15 cellular contexts compared by ENCODE assay signal in genomic region chr1:78641558-78641957, GRCh38. TPM values are rescaled to one million over a fixed set of nuclear protein-coding genes. Genes with fewer than 3 reads are reported as not detected.
DNase-seq lines count a peak whose midpoint lies in the region; ATAC-seq and TF ChIP-seq lines count a peak whose summit lies in the region.
"Had no signal": no experiment of that assay in that cellular context is flagged by ENCODE, and none has a peak within 500 bp of the region (broad histone marks: within the 10 kb centered on the region; RNA-seq: fewer than 3 reads in every experiment).

No MANE protein-coding gene starts in this region.

- H3K9me3 ChIP-seq in MM.1S (replicated peaks; ENCODE audit: insufficient read depth, low read length) (0 out of 2 replicates have a peak, but pooled peaks cover 3% of the 10 kb centered on the region), heart left ventricle (peaks cover 0 to 7% (median 0%) of the 10 kb centered on the region in 12 donors)
- H3K9me3 ChIP-seq: HAP-1 had no signal

- no peak overlapping the region for H3K9ac ChIP-seq in MM.1S (ENCODE audit: low read length)
- H3K9ac ChIP-seq: BLaER1 treated with 17β-estradiol and CSF1 and Interleukin-3, amounts not matched to agents 10 nM and 100 nM had no signal

- WGBS in heart left ventricle, 4 donors = 85 to 93% (median 90%) methylated on average over 4 of the region's 4 CpGs

- H3K4me2 ChIP-seq in MM.1S (ENCODE audit: low read depth, low read length) = no peak overlapping the region

- H3K4me1 ChIP-seq in MM.1S (ENCODE audit: low read length) (peaks cover 6% of the 10 kb centered on the region; the same call in 1 of the 2 replicates), heart left ventricle (peaks cover 0 to 21% (median 2%) of the 10 kb centered on the region in 12 donors)
- H3K4me1 ChIP-seq: HAP-1 had no signal

- H3K4me3 ChIP-seq in MM.1S (ENCODE audit: low read length) (no peak overlapping the region), heart left ventricle (no peak overlapping the region)
- H3K4me3 ChIP-seq: BLaER1 treated with 17β-estradiol and CSF1 and Interleukin-3, amounts not matched to agents 10 nM and 100 nM; HAP-1 had no signal

- H2AFZ ChIP-seq in MM.1S (ENCODE audit: low read length) = no peak overlapping the region

- peak; percentile 48 for ATAC-seq in GM18502 (IDR thresholded peaks at IDR 0.05; ENCODE audit: poor library complexity, unreplicated experiment)
- peak; percentile 47 for ATAC-seq in GM18868 (IDR thresholded peaks at IDR 0.05; ENCODE audit: unreplicated experiment)
- peak; percentile 39 for ATAC-seq in HG02852 (IDR thresholded peaks at IDR 0.05; ENCODE audit: unreplicated experiment)
- ATAC-seq in heart left ventricle = no peak

- H3K79me2 ChIP-seq in MM.1S (ENCODE audit: low read length) = no peaks in the 10 kb centered on the region

- H3K27me3 ChIP-seq in MM.1S (replicated peaks; ENCODE audit: insufficient read depth, low read length) (no peaks in the 10 kb centered on the region), heart left ventricle (no peaks in the 10 kb centered on the region)
- H3K27me3 ChIP-seq: BLaER1 treated with 17β-estradiol and CSF1 and Interleukin-3, amounts not matched to agents 10 nM and 100 nM had no signal

- H3K36me3 ChIP-seq in MM.1S (replicated peaks; ENCODE audit: insufficient read depth, low read length) (no peaks in the 10 kb centered on the region), heart left ventricle (peaks cover 0 to 66% (median 16%) of the 10 kb centered on the region in 9 donors)
- H3K36me3 ChIP-seq: BLaER1 treated with 17β-estradiol and CSF1 and Interleukin-3, amounts not matched to agents 10 nM and 100 nM; HAP-1 had no signal

- TF ChIP-seq CTCF in MM.1S (IDR thresholded peaks at IDR 0.05; ENCODE audit: low read length) (no peak), heart left ventricle (IDR thresholded peaks at IDR 0.05) (no peak)

- H3K27ac ChIP-seq in MM.1S (ENCODE audit: low read length) = no peak overlapping the region
- H3K27ac ChIP-seq in heart left ventricle = no peak overlapping the region
- no peak overlapping the region for H3K27ac ChIP-seq in caudate nucleus (ENCODE audit: low read depth, low read length)
- H3K27ac ChIP-seq: BLaER1 treated with 17β-estradiol and CSF1 and Interleukin-3, amounts not matched to agents 10 nM and 100 nM; HL-60 had no signal

- 0 out of 2 replicates have a peak, but pooled peaks cover 4% of the 10 kb centered on the region for H3F3A ChIP-seq in MM.1S (ENCODE audit: insufficient read depth, low read length)

- intact Hi-C loops in heart left ventricle (cut with DNase I) = no loop called here

- H3K9me2 ChIP-seq in MM.1S (replicated peaks; ENCODE audit: insufficient read depth, low read length) = no peaks in the 10 kb centered on the region

- H4K20me1 ChIP-seq in MM.1S (ENCODE audit: insufficient read depth, low read length) = no peaks in the 10 kb centered on the region
- H4K20me1 ChIP-seq: BLaER1 treated with 17β-estradiol and CSF1 and Interleukin-3, amounts not matched to agents 10 nM and 100 nM had no signal

- TF ChIP-seq POLR2A in heart left ventricle (IDR thresholded peaks at IDR 0.05) = no peak

- DNase-seq in MM.1S (peak; percentile 65), heart left ventricle (no peak), caudate nucleus (lab: John Stamatoyannopoulos, UW) (no peak), retina (no peak)
- DNase-seq: ACHN; CD4-positive, CD25-positive, alpha-beta regulatory T cell; DMS53; GF-D8 had no signal

RNA-seq across cellular contexts. Expression of gene IFI44, which starts 8.1 kb away (rescaled TPM):
- 10 to 100 TPM in 4 of 9 donors, 1 to 10 TPM in 5; 4.5 to 43.0 (median 9.6) TPM for total RNA-seq in heart left ventricle
- polyA plus RNA-seq in heart left ventricle = 10 to 100 TPM; 11.2 to 14.8 TPM
- total RNA-seq: H1 had no signal
- polyA plus RNA-seq: H1 had no signal

RNA-seq across cellular contexts. Expression of gene IFI44L, which starts 21.3 kb away (rescaled TPM):
- 10 to 100 TPM in 5 of 9 donors, 1 to 10 TPM in 4; 4.2 to 41.7 (median 15.4) TPM for total RNA-seq in heart left ventricle
- 1 to 10 TPM; 3.3 to 3.4 TPM for polyA plus RNA-seq in heart left ventricle
- total RNA-seq: H1 had no signal
- polyA plus RNA-seq: H1 had no signal

Comparison
In these comparisons a context has a peak if more than half of its experiments do, and no peak if none do; other contexts are left out.
1. ATAC-seq: peak in GM18502 (single experiment), GM18868 (single experiment) and HG02852 (single experiment); none in heart left ventricle (0 of 4).